12 cellular contexts compared by ENCODE assay signal in the genomic region with DNA sequence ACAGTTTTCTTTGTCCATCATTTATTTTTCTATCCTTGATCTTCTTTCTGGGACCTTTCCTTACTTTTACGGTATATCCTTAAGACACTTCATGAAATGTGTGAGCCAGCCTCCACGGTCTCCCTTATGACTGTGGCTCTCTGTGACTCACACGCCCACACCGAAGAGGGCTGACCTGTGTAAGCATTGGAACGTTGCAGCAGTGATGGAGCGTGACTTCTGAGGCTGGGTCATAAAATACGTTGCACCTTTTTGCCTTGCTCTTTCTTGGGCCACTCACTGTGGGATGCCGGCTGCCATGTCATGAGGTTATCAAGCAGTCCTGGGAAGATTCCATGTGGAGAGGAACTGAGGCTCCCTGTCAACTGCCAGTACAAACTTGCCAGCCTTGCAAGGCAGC.
A peak's percentile ranks its signal among the peaks of the same experiment; 100 is the strongest.
DNase-seq lines count a peak whose midpoint lies in the region; ATAC-seq and TF ChIP-seq lines count a peak whose summit lies in the region.
"Had no signal": no experiment of that assay in that cellular context is flagged by ENCODE, and none has a peak within 500 bp of the region (broad histone marks: within the 10 kb centered on the region; RNA-seq: fewer than 3 reads in every experiment).

No MANE protein-coding gene starts in this region.

- DNase-seq in activated CD4-positive, alpha-beta T cell treated with anti-CD3 and anti-CD28 coated beads for 48 hours: peak; percentile 67
- no peak for DNase-seq in activated CD4-positive, alpha-beta T cell treated with anti-CD3 and anti-CD28 coated beads, Interleukin-2, amount 50 U/mL, for 1 hour
- DNase-seq in activated CD8-positive, alpha-beta T cell treated with anti-CD3 and anti-CD28 coated beads for 36 hours: peak; percentile 48
- DNase-seq in fibroblast of mammary gland (ENCODE audit: low read depth) (peak; percentile 77), immature natural killer cell (no peak), D341Med (ENCODE audit: low spot score) (no peak), NCI-H226 (no peak)
- peak; percentile 13 for DNase-seq in stimulated activated CD4-positive, alpha-beta T cell treated with anti-CD3 and anti-CD28 coated beads, Interleukin-4, amount 100 ng/mL, for 1 hour
- DNase-seq: activated gamma-delta T cell, DND-41, NCI-H2029 had no signal

- POLR2A ChIA-PET in activated CD8-positive, alpha-beta T cell treated with anti-CD3 and anti-CD28 coated beads for 36 hours (lab: Charles Lee): interaction anchor here (0.6 kb wide), 1 partner anchor 28 kb away, joined by 3 read pairs; no protein-coding TSS in a partner anchor

- no peak overlapping the region for H3K4me3 Mint-ChIP-seq in activated CD8-positive, alpha-beta T cell treated with anti-CD3 and anti-CD28 coated beads for 36 hours
- H3K4me3 Mint-ChIP-seq in immature natural killer cell: no peak overlapping the region
- H3K4me3 Mint-ChIP-seq: nephron had no signal

- H3K4me1 Mint-ChIP-seq in activated CD8-positive, alpha-beta T cell treated with anti-CD3 and anti-CD28 coated beads for 36 hours (ENCODE audit: low read depth): peaks cover 30% of the 10 kb centered on the region
- peaks cover 12 to 44% of the 10 kb centered on the region in 2 donors for H3K4me1 Mint-ChIP-seq in immature natural killer cell

- intact Hi-C loops in activated CD8-positive, alpha-beta T cell treated with anti-CD3 and anti-CD28 coated beads for 36 hours (cut with micrococcal nuclease): no loop called here

- peak; percentile 60 for ATAC-seq in activated CD8-positive, alpha-beta T cell treated with anti-CD3 and anti-CD28 coated beads for 36 hours

- peaks cover 8% of the 10 kb centered on the region for H3K36me3 Mint-ChIP-seq in activated CD8-positive, alpha-beta T cell treated with anti-CD3 and anti-CD28 coated beads for 36 hours (ENCODE audit: low read depth)
- no peaks in the 10 kb centered on the region for H3K36me3 Mint-ChIP-seq in immature natural killer cell

- H3K27me3 Mint-ChIP-seq in activated CD8-positive, alpha-beta T cell treated with anti-CD3 and anti-CD28 coated beads for 36 hours: no peaks in the 10 kb centered on the region
- no peaks in the 10 kb centered on the region for H3K27me3 Mint-ChIP-seq in immature natural killer cell (ENCODE audit: low read depth in 3 of 3)

- H3K9me3 Mint-ChIP-seq in activated CD8-positive, alpha-beta T cell treated with anti-CD3 and anti-CD28 coated beads for 36 hours: no peaks in the 10 kb centered on the region
- no peaks in the 10 kb centered on the region for H3K9me3 Mint-ChIP-seq in immature natural killer cell
- H3K9me3 Mint-ChIP-seq: nephron had no signal

- CTCF ChIA-PET in activated CD8-positive, alpha-beta T cell treated with anti-CD3 and anti-CD28 coated beads for 36 hours (lab: Charles Lee): no interaction called here

- no peak for TF ChIP-seq CTCF in activated CD8-positive, alpha-beta T cell treated with anti-CD3 and anti-CD28 coated beads for 36 hours (IDR thresholded peaks at IDR 0.05)
- no peak for TF ChIP-seq CTCF in fibroblast of mammary gland (conservative IDR thresholded peaks at IDR 0.05; ENCODE audit: control insufficient read depth, insufficient read depth, low read depth, low read length)

- no peak overlapping the region for H3K27ac Mint-ChIP-seq in activated CD8-positive, alpha-beta T cell treated with anti-CD3 and anti-CD28 coated beads for 36 hours
- H3K27ac Mint-ChIP-seq in immature natural killer cell: peak overlapping the region in 2 of 6 donors; percentile 26 to 35
- H3K27ac Mint-ChIP-seq: nephron had no signal

- no peak overlapping the region for H3K4me3 ChIP-seq in fibroblast of mammary gland (ENCODE audit: control insufficient read depth, low read depth, low read length)

Comparison
In these comparisons a context has a peak if more than half of its experiments do, and no peak if none do; other contexts are left out.
1. DNase-seq: peak in activated CD4-positive, alpha-beta T cell treated with anti-CD3 and anti-CD28 coated beads for 48 hours (single experiment), activated CD8-positive, alpha-beta T cell treated with anti-CD3 and anti-CD28 coated beads for 36 hours (single experiment), fibroblast of mammary gland (single experiment) and stimulated activated CD4-positive, alpha-beta T cell treated with anti-CD3 and anti-CD28 coated beads, Interleukin-4, amount 100 ng/mL, for 1 hour (single experiment); none in activated CD4-positive, alpha-beta T cell treated with anti-CD3 and anti-CD28 coated beads, Interleukin-2, amount 50 U/mL, for 1 hour (single experiment), immature natural killer cell (0 of 3), D341Med (single experiment) and NCI-H226 (single experiment).